Comparison of ENCODE assay signal across 14 cellular contexts in genomic region chr6:89284963-89285735, GRCh38. TPM values are rescaled to one million over a fixed set of nuclear protein-coding genes. Genes with fewer than 3 reads are reported as not detected.
A peak's percentile ranks its signal among the peaks of the same experiment; 100 is the strongest.
DNase-seq lines count a peak whose midpoint lies in the region; ATAC-seq and TF ChIP-seq lines count a peak whose summit lies in the region.
"Had no signal": no experiment of that assay in that cellular context is flagged by ENCODE, and none has a peak within 500 bp of the region (broad histone marks: within the 10 kb centered on the region; RNA-seq: fewer than 3 reads in every experiment).

No MANE protein-coding gene starts in this region.

- peaks cover 2% of the 10 kb centered on the region for H3K4me1 Mint-ChIP-seq in activated CD8-positive, alpha-beta memory T cell treated with anti-CD3 and anti-CD28 coated beads, Interleukin-2, amount 10 ng/mL, durations not matched to agents 7 days and 5 days

- no peak overlapping the region for H3K4me3 Mint-ChIP-seq in activated CD8-positive, alpha-beta memory T cell treated with anti-CD3 and anti-CD28 coated beads, Interleukin-2, amount 10 ng/mL, durations not matched to agents 7 days and 5 days
- H3K4me3 Mint-ChIP-seq: CD14-positive monocyte; CD8-positive, alpha-beta T cell; H9 had no signal

- no peak overlapping the region for H3K27ac Mint-ChIP-seq in activated CD8-positive, alpha-beta memory T cell treated with anti-CD3 and anti-CD28 coated beads, Interleukin-2, amount 10 ng/mL, durations not matched to agents 7 days and 5 days
- H3K27ac Mint-ChIP-seq: CD8-positive, alpha-beta T cell had no signal

- no peaks in the 10 kb centered on the region for H3K36me3 ChIP-seq in mucosa of descending colon (ENCODE audit: low read depth)

- H3K4me3 ChIP-seq in mucosa of descending colon, result no peak overlapping the region

- DNase-seq in activated CD8-positive, alpha-beta memory T cell treated with anti-CD3 and anti-CD28 coated beads, Interleukin-2, amount 10 ng/mL, durations not matched to agents 7 days and 5 days, result peak; percentile 27
- no peak for DNase-seq in activated CD8-positive, alpha-beta memory T cell treated with anti-CD3 and anti-CD28 coated beads, Interleukin-2, amount 50 U/mL, for 48 hours
- DNase-seq in mesenteric fat pad (ENCODE audit: low spot score), result peak; percentile 64
- peak; percentile 75 for DNase-seq in renal cortical epithelial cell (ENCODE audit: low read depth)
- DNase-seq in LoVo (ENCODE audit: low spot score), result no peak
- no peak for DNase-seq in mucosa of descending colon
- DNase-seq: COR-L47, DMS153, DMS79 treated with DMSO at 0.1 percent for 48 hours, EL, H9 had no signal

- ATAC-seq in activated CD8-positive, alpha-beta memory T cell treated with anti-CD3 and anti-CD28 coated beads, Interleukin-2, amount 10 ng/mL, durations not matched to agents 7 days and 5 days, result no peak
- ATAC-seq in GM21390 (IDR thresholded peaks at IDR 0.05; ENCODE audit: unreplicated experiment) (no peak), mucosa of descending colon (no peak)
- ATAC-seq: CD8-positive, alpha-beta T cell had no signal

- H3K27me3 Mint-ChIP-seq in activated CD8-positive, alpha-beta memory T cell treated with anti-CD3 and anti-CD28 coated beads, Interleukin-2, amount 10 ng/mL, durations not matched to agents 7 days and 5 days, result no peaks in the 10 kb centered on the region

- no peaks in the 10 kb centered on the region for H3K9me3 Mint-ChIP-seq in activated CD8-positive, alpha-beta memory T cell treated with anti-CD3 and anti-CD28 coated beads, Interleukin-2, amount 10 ng/mL, durations not matched to agents 7 days and 5 days (ENCODE audit: low read depth)
- H3K9me3 Mint-ChIP-seq: CD8-positive, alpha-beta T cell; H9 had no signal

- no peaks in the 10 kb centered on the region for H3K36me3 Mint-ChIP-seq in activated CD8-positive, alpha-beta memory T cell treated with anti-CD3 and anti-CD28 coated beads, Interleukin-2, amount 10 ng/mL, durations not matched to agents 7 days and 5 days
- H3K36me3 Mint-ChIP-seq: CD14-positive monocyte; CD8-positive, alpha-beta T cell had no signal

- TF ChIP-seq CTCF in mucosa of descending colon (IDR thresholded peaks at IDR 0.05), result no peak

- intact Hi-C loops in mucosa of descending colon (cut with DNase I, micrococcal nuclease), result no loop called here

- no peaks in the 10 kb centered on the region for H3K4me1 ChIP-seq in mucosa of descending colon (ENCODE audit: low read depth)

- no peaks in the 10 kb centered on the region for H3K9me3 ChIP-seq in mucosa of descending colon

- CTCF ChIA-PET in activated CD8-positive, alpha-beta memory T cell treated with anti-CD3 and anti-CD28 coated beads, Interleukin-2, amount 10 ng/mL, durations not matched to agents 7 days and 5 days (lab: Charles Lee), result no interaction called here

RNA-seq across cellular contexts. Expression of gene GABRR2, which starts 29.9 kb away (rescaled TPM):
- total RNA-seq in activated CD8-positive, alpha-beta memory T cell treated with anti-CD3 and anti-CD28 coated beads, Interleukin-2, amount 10 ng/mL, durations not matched to agents 7 days and 5 days, result 1 to 10 TPM in 1 of 2 experiments, under 1 TPM in 1; 0.67 to 1.0 TPM
- total RNA-seq in mesenteric fat pad (2.2 TPM), renal cortical epithelial cell (0.05 TPM in 1 of 2 replicates, not detected in the other), mucosa of descending colon (1 to 10 TPM in 1 of 3 donors, under 1 TPM in 2; 0.63 to 2.4 (median 0.72) TPM)
- total RNA-seq: H9 had no signal

Comparison
In these comparisons a context has a peak if more than half of its experiments do, and no peak if none do; other contexts are left out.
1. DNase-seq: peak in activated CD8-positive, alpha-beta memory T cell treated with anti-CD3 and anti-CD28 coated beads, Interleukin-2, amount 10 ng/mL, durations not matched to agents 7 days and 5 days (single experiment), mesenteric fat pad (single experiment) and renal cortical epithelial cell (single experiment); none in activated CD8-positive, alpha-beta memory T cell treated with anti-CD3 and anti-CD28 coated beads, Interleukin-2, amount 50 U/mL, for 48 hours (single experiment), LoVo (single experiment) and mucosa of descending colon (0 of 3).